ENCODE assay signal across 14 cellular contexts in the genomic region with DNA sequence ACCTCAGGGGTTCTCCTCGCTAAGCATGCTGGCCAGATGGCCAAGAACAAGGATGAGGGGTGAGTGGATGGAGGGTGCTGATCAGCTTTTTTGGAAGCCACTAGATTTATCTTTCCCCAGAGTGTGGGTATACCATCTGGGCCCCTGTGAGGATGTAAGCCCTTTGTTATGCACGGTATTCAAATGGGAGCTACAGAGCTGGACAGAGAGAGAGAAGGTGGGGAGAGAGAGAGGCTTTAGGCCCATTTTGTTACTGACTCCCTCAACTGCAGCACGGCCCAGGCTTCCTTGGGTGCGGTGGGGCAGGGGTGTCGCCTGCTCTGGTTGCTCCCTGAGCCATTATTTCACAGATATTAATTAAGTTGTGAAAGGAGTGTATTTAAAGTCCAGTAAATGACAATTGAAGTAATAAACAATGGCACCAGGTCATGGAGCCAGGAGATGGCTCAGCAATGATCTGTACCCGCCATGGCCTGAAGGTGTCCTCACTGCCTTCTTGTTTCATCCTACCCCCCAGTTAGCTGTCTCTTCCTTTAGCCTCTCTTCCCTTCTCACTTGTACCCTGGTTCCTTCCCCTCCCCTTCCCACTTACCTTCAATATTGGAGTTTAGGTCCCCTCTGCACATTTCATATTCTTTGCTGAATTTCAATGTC.
DNase-seq lines count a peak whose midpoint lies in the region; ATAC-seq, FAIRE-seq and TF ChIP-seq lines count a peak whose summit lies in the region.
"Had no signal": no experiment of that assay in that cellular context is flagged by ENCODE, and none has a peak within 500 bp of the region (broad histone marks: within the 10 kb centered on the region; RNA-seq: fewer than 3 reads in every experiment).

No MANE protein-coding gene starts in this region.

- TF ChIP-seq CTCF in GM06990 (IDR thresholded peaks at IDR 0.05; ENCODE audit: insufficient read depth, low read length, poor library complexity, severe bottlenecking) (peak; percentile 32), GM23338 (conservative IDR thresholded peaks at IDR 0.05; ENCODE audit: low read depth in 2 of 2) (peak; percentile 53 to 74), keratinocyte (optimal IDR thresholded peaks at IDR 0.05 in 1 of 3, IDR thresholded peaks at IDR 0.05 in 1 of 3, conservative IDR thresholded peaks at IDR 0.05 in 1 of 3; ENCODE audit: extremely low read depth in 1 of 3, insufficient read depth in 2 of 3, low read length in 3 of 3) (peak; percentile 19 to 71 (median 47)), sigmoid colon (IDR thresholded peaks at IDR 0.05) (no peak)

- H3K4me3 ChIP-seq in GM06990 (replicated peaks; ENCODE audit: low read depth, low read length) (no peak overlapping the region), GM23338 (no peak overlapping the region), keratinocyte (ENCODE audit: control insufficient read depth in 2 of 3, extremely low read depth in 1 of 3, insufficient read depth in 2 of 3, low read depth in 1 of 3, low read length in 3 of 3) (no peak overlapping the region), sigmoid colon (no peak overlapping the region)
- H3K4me3 ChIP-seq: Peyer's patch had no signal

- peaks cover 4% of the 10 kb centered on the region for H3K27me3 Mint-ChIP-seq in GM23338 (ENCODE audit: insufficient read depth, low read depth, poor library complexity)

- H3K36me3 Mint-ChIP-seq in GM23338 (ENCODE audit: low read depth): peaks cover 24% of the 10 kb centered on the region
- H3K36me3 Mint-ChIP-seq: activated naive CD4-positive, alpha-beta T cell treated with anti-CD3 and anti-CD28 coated beads, Interleukin-2, amount 50 U/mL, for 72 hours; naive thymus-derived CD4-positive, alpha-beta T cell had no signal

- dilution Hi-C loops in keratinocyte (cut with MboI; ENCODE audit: extremely low pct_ligation_motif_present, low sequenced_read_pairs): no loop called here

- no peaks in the 10 kb centered on the region for H3K9me3 ChIP-seq in keratinocyte (ENCODE audit: control insufficient read depth, low read depth, low read length)
- no peaks in the 10 kb centered on the region for H3K9me3 ChIP-seq in sigmoid colon
- H3K9me3 ChIP-seq: Peyer's patch had no signal

- 82 to 88% methylated on average over 6 of the region's 6 CpGs for WGBS in sigmoid colon, 2 donors

- H4K20me1 ChIP-seq in GM23338 (replicated peaks; ENCODE audit: insufficient read depth) (no peaks in the 10 kb centered on the region), keratinocyte (ENCODE audit: control insufficient read depth, extremely low read depth, insufficient read depth, low read length) (no peaks in the 10 kb centered on the region)

- peak overlapping the region; percentile 59; the same call in 1 of the 2 replicates for H2AFZ ChIP-seq in GM23338
- H2AFZ ChIP-seq in keratinocyte (ENCODE audit: control insufficient read depth, low read length): no peak overlapping the region

- no peak for DNase-seq in GM06990 (ENCODE audit: extremely low read depth, insufficient read length)
- DNase-seq in GM23338 (ENCODE audit: low spot score): peak; percentile 33
- DNase-seq in NCI-H82 treated with DMSO at 0.1 percent for 48 hours (lab: John Stamatoyannopoulos, UW; ENCODE audit: unreplicated experiment): peak; percentile 85
- no peak for DNase-seq in keratinocyte (ENCODE audit: low read depth, low spot score)
- no peak for DNase-seq in kidney tubule cell (ENCODE audit: low spot score)
- DNase-seq in OCI-M1 (lab: John Stamatoyannopoulos, UW): no peak
- no peak for DNase-seq in sigmoid colon
- DNase-seq: kidney; naive thymus-derived CD4-positive, alpha-beta T cell; Peyer's patch; small intestine; T-helper 9 cell had no signal

- TF ChIP-seq EP300 in sigmoid colon (IDR thresholded peaks at IDR 0.05): no peak

- no peaks in the 10 kb centered on the region for H3K79me2 ChIP-seq in GM23338 (replicated peaks; ENCODE audit: insufficient read depth)
- no peaks in the 10 kb centered on the region for H3K79me2 ChIP-seq in keratinocyte (ENCODE audit: control insufficient read depth, insufficient read depth, low read length)

- H3F3A ChIP-seq in GM23338 (replicated peaks; ENCODE audit: low read depth): no peaks in the 10 kb centered on the region

- H3K4me1 ChIP-seq in GM23338 (ENCODE audit: insufficient read depth) (no peaks in the 10 kb centered on the region), keratinocyte (ENCODE audit: control insufficient read depth, extremely low read depth, insufficient read depth, low read length) (peaks cover 5% of the 10 kb centered on the region), sigmoid colon (peaks cover 0 to 29% (median 26%) of the 10 kb centered on the region in 4 donors)
- H3K4me1 ChIP-seq: Peyer's patch had no signal

- no peak for TF ChIP-seq POLR2A in sigmoid colon (IDR thresholded peaks at IDR 0.05)

- H3K4me2 ChIP-seq in GM23338: no peak overlapping the region
- H3K4me2 ChIP-seq in keratinocyte (ENCODE audit: control insufficient read depth, extremely low read depth, insufficient read depth, low read depth, low read length): no peak overlapping the region

- FAIRE-seq in keratinocyte (lab: Jason Lieb, UNC): no peak
- FAIRE-seq: small intestine had no signal

- no peak overlapping the region for H3K4me3 Mint-ChIP-seq in GM23338
- H3K4me3 Mint-ChIP-seq: naive thymus-derived CD4-positive, alpha-beta T cell had no signal

- H3K27ac ChIP-seq in GM23338 (ENCODE audit: low read depth) (no peak overlapping the region), keratinocyte (ENCODE audit: control insufficient read depth, insufficient read depth, low read length) (no peak overlapping the region), sigmoid colon (peak overlapping the region in 1 of 4 donors; percentile 44)
- H3K27ac ChIP-seq: Peyer's patch had no signal

- H3K27me3 ChIP-seq in GM06990 (replicated peaks; ENCODE audit: control insufficient read depth, insufficient read depth, low read length): no peaks in the 10 kb centered on the region
- no peaks in the 10 kb centered on the region for H3K27me3 ChIP-seq in GM23338 (ENCODE audit: insufficient read depth)
- peaks cover 3% of the 10 kb centered on the region for H3K27me3 ChIP-seq in keratinocyte (ENCODE audit: control insufficient read depth, extremely low read depth, insufficient read depth, low read length)
- H3K27me3 ChIP-seq in sigmoid colon: no peaks in the 10 kb centered on the region
- H3K27me3 ChIP-seq: Peyer's patch had no signal

- no peak overlapping the region for H3K27ac Mint-ChIP-seq in GM23338
- H3K27ac Mint-ChIP-seq: activated naive CD4-positive, alpha-beta T cell treated with anti-CD3 and anti-CD28 coated beads, Interleukin-2, amount 50 U/mL, for 72 hours; naive thymus-derived CD4-positive, alpha-beta T cell had no signal

- H3K9ac ChIP-seq in keratinocyte (ENCODE audit: control insufficient read depth, extremely low read depth, insufficient read depth, low read length): no peak overlapping the region

- ATAC-seq in GM23338: peak; percentile 85
- no peak for ATAC-seq in HG02885 (IDR thresholded peaks at IDR 0.05; ENCODE audit: poor library complexity, unreplicated experiment)
- ATAC-seq: activated naive CD4-positive, alpha-beta T cell treated with anti-CD3 and anti-CD28 coated beads, Interleukin-2, amount 50 U/mL, for 72 hours; naive thymus-derived CD4-positive, alpha-beta T cell had no signal

- H3K36me3 ChIP-seq in GM06990 (ENCODE audit: control insufficient read depth, insufficient read depth, low read length): no peaks in the 10 kb centered on the region
- peaks cover 4% of the 10 kb centered on the region; the same call in 1 of the 2 replicates for H3K36me3 ChIP-seq in GM23338 (ENCODE audit: insufficient read depth)
- H3K36me3 ChIP-seq in keratinocyte (ENCODE audit: control insufficient read depth in 2 of 2, extremely low read depth in 1 of 2, insufficient read depth in 2 of 2, low read length in 2 of 2): no peaks in the 10 kb centered on the region
- H3K36me3 ChIP-seq in sigmoid colon: no peaks in the 10 kb centered on the region
- H3K36me3 ChIP-seq: Peyer's patch had no signal

- H3K4me1 Mint-ChIP-seq in GM23338: peaks cover 18% of the 10 kb centered on the region
- H3K4me1 Mint-ChIP-seq: naive thymus-derived CD4-positive, alpha-beta T cell had no signal

- H3K9me3 Mint-ChIP-seq in GM23338: peaks cover 36% of the 10 kb centered on the region

- no peaks in the 10 kb centered on the region for H3K9me2 ChIP-seq in GM23338 (ENCODE audit: insufficient read depth)

- no peaks in the 10 kb centered on the region for H3K9me1 ChIP-seq in keratinocyte (ENCODE audit: control insufficient read depth, extremely low read depth, insufficient read depth, low read length)

- intact Hi-C loops in sigmoid colon (cut with DNase I): no loop called here

TF ChIP-seq in GM23338, 12 proteins besides CTCF, POLR2A, EP300 and RAD21:
- no peak for TF ChIP-seq ZNF331 (CRISPR knock-in tag; IDR thresholded peaks at IDR 0.05; ENCODE audit: low read depth)
- 0 out of 2 replicates have a peak, but pooled peaks have one; percentile 9 for TF ChIP-seq ZNF114 (CRISPR knock-in tag; IDR thresholded peaks at IDR 0.05)
TF ChIP-seq in GM23338: peak in this region for 1.

Comparison
In these comparisons a context has a peak if more than half of its experiments do, and no peak if none do; other contexts are left out.
1. DNase-seq: peak in GM23338 (single experiment) and NCI-H82 treated with DMSO at 0.1 percent for 48 hours (single experiment); none in GM06990 (single experiment), keratinocyte (single experiment), kidney tubule cell (single experiment), OCI-M1 (single experiment) and sigmoid colon (single experiment).
2. CTCF ChIP-seq: peak in GM06990 (single experiment), GM23338 (2 of 2) and keratinocyte (3 of 3); none in sigmoid colon (0 of 4).